ENCODE assay signal across 1 cellular context in the genomic region with DNA sequence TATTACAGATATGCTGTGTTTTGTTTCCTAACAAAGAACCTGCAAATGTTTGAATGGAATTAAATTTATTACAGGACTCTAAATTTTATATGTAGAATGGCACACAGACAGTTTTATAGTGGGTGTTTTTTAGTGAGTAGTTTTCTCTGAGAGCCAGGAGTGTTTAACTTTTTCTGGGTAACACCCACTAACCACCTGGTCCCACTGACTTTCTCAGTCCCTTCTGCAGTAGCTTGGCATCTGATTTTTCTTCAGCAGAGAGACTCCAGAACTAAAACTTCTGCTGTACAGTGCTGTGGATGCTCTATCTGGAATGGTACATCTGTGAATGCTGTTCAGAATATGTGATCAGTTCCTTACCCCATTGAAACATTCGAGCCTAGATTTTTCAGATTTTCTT.
TF ChIP-seq lines count a peak whose summit lies in the region.

No MANE protein-coding gene starts in this region.

TF ChIP-seq in WTC11, 78 proteins besides CTCF, POLR2A, EP300 and RAD21:
- no peak for TF ChIP-seq ZBTB21 (CRISPR knock-in tag; IDR thresholded peaks at IDR 0.05; ENCODE audit: borderline replicate concordance)
- TF ChIP-seq NFE2L1 (CRISPR knock-in tag; IDR thresholded peaks at IDR 0.05): no peak
- TF ChIP-seq JUN (CRISPR knock-in tag; IDR thresholded peaks at IDR 0.05): no peak
- no peak for TF ChIP-seq CREM (CRISPR knock-in tag; IDR thresholded peaks at IDR 0.05)
- no peak for TF ChIP-seq GTF2I (CRISPR knock-in tag; conservative IDR thresholded peaks at IDR 0.05)
- no peak for TF ChIP-seq CBFB (CRISPR knock-in tag; IDR thresholded peaks at IDR 0.05; ENCODE audit: low read depth)
- TF ChIP-seq ETV6 (CRISPR knock-in tag; IDR thresholded peaks at IDR 0.05): no peak
- TF ChIP-seq, protein P1, sequence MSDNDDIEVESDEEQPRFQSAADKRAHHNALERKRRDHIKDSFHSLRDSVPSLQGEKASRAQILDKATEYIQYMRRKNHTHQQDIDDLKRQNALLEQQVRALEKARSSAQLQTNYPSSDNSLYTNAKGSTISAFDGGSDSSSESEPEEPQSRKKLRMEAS (CRISPR knock-in tag; IDR thresholded peaks at IDR 0.05): no peak
- no peak for TF ChIP-seq HMGA2 (CRISPR knock-in tag; IDR thresholded peaks at IDR 0.05)
- TF ChIP-seq, protein P2, sequence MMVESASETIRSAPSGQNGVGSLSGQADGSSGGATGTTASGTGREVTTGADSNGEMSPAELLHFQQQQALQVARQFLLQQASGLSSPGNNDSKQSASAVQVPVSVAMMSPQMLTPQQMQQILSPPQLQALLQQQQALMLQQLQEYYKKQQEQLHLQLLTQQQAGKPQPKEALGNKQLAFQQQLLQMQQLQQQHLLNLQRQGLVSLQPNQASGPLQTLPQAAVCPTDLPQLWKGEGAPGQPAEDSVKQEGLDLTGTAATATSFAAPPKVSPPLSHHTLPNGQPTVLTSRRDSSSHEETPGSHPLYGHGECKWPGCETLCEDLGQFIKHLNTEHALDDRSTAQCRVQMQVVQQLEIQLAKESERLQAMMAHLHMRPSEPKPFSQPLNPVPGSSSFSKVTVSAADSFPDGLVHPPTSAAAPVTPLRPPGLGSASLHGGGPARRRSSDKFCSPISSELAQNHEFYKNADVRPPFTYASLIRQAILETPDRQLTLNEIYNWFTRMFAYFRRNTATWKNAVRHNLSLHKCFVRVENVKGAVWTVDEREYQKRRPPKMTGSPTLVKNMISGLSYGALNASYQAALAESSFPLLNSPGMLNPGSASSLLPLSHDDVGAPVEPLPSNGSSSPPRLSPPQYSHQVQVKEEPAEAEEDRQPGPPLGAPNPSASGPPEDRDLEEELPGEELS (CRISPR knock-in tag; IDR thresholded peaks at IDR 0.05): no peak
- TF ChIP-seq ESRRA (CRISPR knock-in tag; IDR thresholded peaks at IDR 0.05; ENCODE audit: borderline replicate concordance): no peak
- TF ChIP-seq MYBL2 (CRISPR knock-in tag; IDR thresholded peaks at IDR 0.05): no peak
- TF ChIP-seq, protein P3, sequence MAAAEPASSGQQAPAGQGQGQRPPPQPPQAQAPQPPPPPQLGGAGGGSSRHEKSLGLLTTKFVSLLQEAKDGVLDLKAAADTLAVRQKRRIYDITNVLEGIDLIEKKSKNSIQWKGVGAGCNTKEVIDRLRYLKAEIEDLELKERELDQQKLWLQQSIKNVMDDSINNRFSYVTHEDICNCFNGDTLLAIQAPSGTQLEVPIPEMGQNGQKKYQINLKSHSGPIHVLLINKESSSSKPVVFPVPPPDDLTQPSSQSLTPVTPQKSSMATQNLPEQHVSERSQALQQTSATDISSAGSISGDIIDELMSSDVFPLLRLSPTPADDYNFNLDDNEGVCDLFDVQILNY (CRISPR knock-in tag; IDR thresholded peaks at IDR 0.05): no peak
- TF ChIP-seq RELA (CRISPR knock-in tag; IDR thresholded peaks at IDR 0.05; ENCODE audit: borderline replicate concordance): no peak
- TF ChIP-seq, protein P4, sequence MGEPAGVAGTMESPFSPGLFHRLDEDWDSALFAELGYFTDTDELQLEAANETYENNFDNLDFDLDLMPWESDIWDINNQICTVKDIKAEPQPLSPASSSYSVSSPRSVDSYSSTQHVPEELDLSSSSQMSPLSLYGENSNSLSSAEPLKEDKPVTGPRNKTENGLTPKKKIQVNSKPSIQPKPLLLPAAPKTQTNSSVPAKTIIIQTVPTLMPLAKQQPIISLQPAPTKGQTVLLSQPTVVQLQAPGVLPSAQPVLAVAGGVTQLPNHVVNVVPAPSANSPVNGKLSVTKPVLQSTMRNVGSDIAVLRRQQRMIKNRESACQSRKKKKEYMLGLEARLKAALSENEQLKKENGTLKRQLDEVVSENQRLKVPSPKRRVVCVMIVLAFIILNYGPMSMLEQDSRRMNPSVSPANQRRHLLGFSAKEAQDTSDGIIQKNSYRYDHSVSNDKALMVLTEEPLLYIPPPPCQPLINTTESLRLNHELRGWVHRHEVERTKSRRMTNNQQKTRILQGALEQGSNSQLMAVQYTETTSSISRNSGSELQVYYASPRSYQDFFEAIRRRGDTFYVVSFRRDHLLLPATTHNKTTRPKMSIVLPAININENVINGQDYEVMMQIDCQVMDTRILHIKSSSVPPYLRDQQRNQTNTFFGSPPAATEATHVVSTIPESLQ (CRISPR knock-in tag; IDR thresholded peaks at IDR 0.05): no peak
